Comparison of ENCODE assay signal across 18 cellular contexts in genomic region chr1:98929456-98929855, GRCh38.
"Had no signal": no experiment of that assay in that cellular context is flagged by ENCODE, and none has a peak within 500 bp of the region (broad histone marks: within the 10 kb centered on the region; RNA-seq: fewer than 3 reads in every experiment).

No MANE protein-coding gene starts in this region.

- H3K36me3 Mint-ChIP-seq: stimulated activated naive B cell treated with anti-CD40 and anti-IgM and Interleukin-4, amounts not matched to agents 10 μg/mL and 1 μg/mL and 100 μg/mL, for 72 hours had no signal

- H3K27ac Mint-ChIP-seq: activated naive CD8-positive, alpha-beta T cell treated with anti-CD3 and anti-CD28 coated beads, Interleukin-2, amount 10 ng/mL, durations not matched to agents 7 days and 5 days; naive thymus-derived CD8-positive, alpha-beta T cell; stimulated activated naive B cell treated with anti-CD40 and anti-IgM and Interleukin-4, amounts not matched to agents 10 μg/mL and 1 μg/mL and 100 μg/mL, for 72 hours had no signal

- H3K4me3 ChIP-seq: colonic mucosa, esophagus muscularis mucosa, left ventricle myocardium inferior, pancreas, tibial nerve, uterus had no signal

- H3K27me3 ChIP-seq: colonic mucosa, esophagus muscularis mucosa, pancreas, tibial nerve, uterus had no signal

- H3K27me3 Mint-ChIP-seq: activated naive CD8-positive, alpha-beta T cell treated with anti-CD3 and anti-CD28 coated beads, Interleukin-2, amount 10 ng/mL, durations not matched to agents 7 days and 5 days had no signal

- H3K4me3 Mint-ChIP-seq: activated naive CD8-positive, alpha-beta T cell treated with anti-CD3 and anti-CD28 coated beads, Interleukin-2, amount 10 ng/mL, durations not matched to agents 7 days and 5 days; brain; naive thymus-derived CD8-positive, alpha-beta T cell; stimulated activated naive B cell treated with anti-CD40 and anti-IgM and Interleukin-4, amounts not matched to agents 10 μg/mL and 1 μg/mL and 100 μg/mL, for 72 hours had no signal

- H3K4me1 ChIP-seq: colonic mucosa, esophagus muscularis mucosa, left ventricle myocardium inferior, pancreas, tibial nerve, uterus had no signal

- H3K4me1 Mint-ChIP-seq: brain; stimulated activated naive B cell treated with anti-CD40 and anti-IgM and Interleukin-4, amounts not matched to agents 10 μg/mL and 1 μg/mL and 100 μg/mL, for 72 hours had no signal

- H3K9me3 Mint-ChIP-seq: activated naive CD8-positive, alpha-beta T cell treated with anti-CD3 and anti-CD28 coated beads, Interleukin-2, amount 10 ng/mL, durations not matched to agents 7 days and 5 days; brain; naive thymus-derived CD8-positive, alpha-beta T cell; stimulated activated naive B cell treated with anti-CD40 and anti-IgM and Interleukin-4, amounts not matched to agents 10 μg/mL and 1 μg/mL and 100 μg/mL, for 72 hours had no signal

- H3K27ac ChIP-seq: colonic mucosa, esophagus muscularis mucosa, left ventricle myocardium inferior, pancreas, tibial nerve, uterus, VCaP had no signal

- H3K36me3 ChIP-seq: colonic mucosa, esophagus muscularis mucosa, left ventricle myocardium inferior, pancreas, tibial nerve, uterus had no signal

- H3K9me3 ChIP-seq: colonic mucosa, esophagus muscularis mucosa, left ventricle myocardium inferior, pancreas, tibial nerve, uterus had no signal

- DNase-seq: activated CD4-positive, alpha-beta T cell treated with anti-CD3 and anti-CD28 coated beads for 1 hour; activated CD4-positive, alpha-beta T cell treated with anti-CD3 and anti-CD28 coated beads, Interleukin-2, amount 50 U/mL, for 4 hours; activated naive CD4-positive, alpha-beta T cell; activated naive CD8-positive, alpha-beta T cell treated with anti-CD3 and anti-CD28 coated beads, Interleukin-2, amount 10 ng/mL, durations not matched to agents 7 days and 5 days; activated T-cell treated with anti-CD3 and anti-CD28 coated beads for 4 hours; central memory CD4-positive, alpha-beta T cell; colonic mucosa; left ventricle myocardium inferior; mesenchymal stem cell; naive thymus-derived CD8-positive, alpha-beta T cell; pancreas; stimulated activated CD4-positive, alpha-beta T cell treated with anti-CD3 and anti-CD28 coated beads, Interleukin-4, amount 100 ng/mL, for 1 hour; stimulated activated naive B cell treated with anti-CD40 and anti-IgM and Interleukin-4, amounts not matched to agents 10 μg/mL and 1 μg/mL and 100 μg/mL, for 72 hours; uterus had no signal
